1 cellular context compared by ENCODE assay signal in the genomic region with DNA sequence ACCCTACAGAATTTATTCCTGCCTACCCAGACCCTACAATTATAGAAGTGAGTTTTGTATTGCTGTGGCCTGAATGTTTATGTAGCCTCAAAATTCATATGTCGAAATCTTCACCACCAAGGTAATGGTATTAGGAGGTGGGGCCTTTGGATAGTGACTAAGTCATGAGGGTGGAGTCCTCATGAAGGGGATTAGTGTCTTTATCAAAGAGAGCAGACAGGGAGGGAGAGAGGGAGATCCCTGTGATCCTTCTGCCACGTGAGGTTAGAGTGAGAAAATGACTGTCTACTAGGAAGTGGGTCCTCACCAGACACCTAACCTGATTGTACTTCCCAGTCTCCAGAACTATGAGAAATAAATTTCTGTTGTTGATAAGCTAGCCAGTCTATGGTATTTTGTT.
TF ChIP-seq lines count a peak whose summit lies in the region.

No MANE protein-coding gene starts in this region.

TF ChIP-seq in K562, 482 proteins besides CTCF, POLR2A, EP300 and RAD21 (continued from another document and continues in another):
- TF ChIP-seq STAT5A (IDR thresholded peaks at IDR 0.05; ENCODE audit: borderline replicate concordance, low read length) (peak; percentile 45; the same call in 1 of the 2 replicates), TAF7 (tag; IDR thresholded peaks at IDR 0.05) (no peak), PHF20 (IDR thresholded peaks at IDR 0.05; ENCODE audit: partially characterized antibody) (no peak), ZNF134 (CRISPR knock-in tag; conservative IDR thresholded peaks at IDR 0.05) (no peak), HDAC8 (tag; IDR thresholded peaks at IDR 0.05) (no peak), ELF1 (tag; IDR thresholded peaks at IDR 0.05) (no peak), ZBTB8A (IDR thresholded peaks at IDR 0.05; ENCODE audit: partially characterized antibody) (no peak), ESRRB (CRISPR knock-in tag; IDR thresholded peaks at IDR 0.05; ENCODE audit: borderline replicate concordance) (no peak), SMAD3 (CRISPR knock-in tag; conservative IDR thresholded peaks at IDR 0.05) (no peak), ILK (tag; IDR thresholded peaks at IDR 0.05; ENCODE audit: borderline replicate concordance, low read depth) (no peak), JUND (IDR thresholded peaks at IDR 0.05; ENCODE audit: borderline replicate concordance, low read depth, low read length) (peak; percentile 77), JUND (tag; IDR thresholded peaks at IDR 0.05; ENCODE audit: borderline replicate concordance, low read depth, low read length) (peak; percentile 56; the same call in 1 of the 3 replicates), ZBTB17 (CRISPR knock-in tag; IDR thresholded peaks at IDR 0.05) (no peak), KLF13 (tag; IDR thresholded peaks at IDR 0.05; ENCODE audit: borderline replicate concordance, low read depth) (no peak), RBM22 (IDR thresholded peaks at IDR 0.05; ENCODE audit: low read depth, low read length, poor library complexity, severe bottlenecking) (no peak), KLF10 (CRISPR knock-in tag; IDR thresholded peaks at IDR 0.05) (no peak), ZNF232 (CRISPR knock-in tag; IDR thresholded peaks at IDR 0.05) (no peak), SUPT5H (IDR thresholded peaks at IDR 0.05) (no peak), ZNF384 (IDR thresholded peaks at IDR 0.05; ENCODE audit: low read depth, low read length) (no peak), U2AF1 (optimal IDR thresholded peaks at IDR 0.05; ENCODE audit: low read depth, low read length) (no peak), MYC (IDR thresholded peaks at IDR 0.05; ENCODE audit: low read depth, low read length) (peak; percentile 59), MYC (CRISPR knock-in tag; IDR thresholded peaks at IDR 0.05; ENCODE audit: borderline replicate concordance, low read depth) (no peak), HDGF (IDR thresholded peaks at IDR 0.05) (no peak), TOE1 (IDR thresholded peaks at IDR 0.05; ENCODE audit: borderline replicate concordance) (no peak), TOE1 (CRISPR knock-in tag; IDR thresholded peaks at IDR 0.05; ENCODE audit: borderline replicate concordance, low read depth) (no peak), SMAD1 (IDR thresholded peaks at IDR 0.05; ENCODE audit: low read depth, low read length, partially characterized antibody) (no peak), MEIS2 (IDR thresholded peaks at IDR 0.05; ENCODE audit: partially characterized antibody) (no peak), ZNF12 (CRISPR knock-in tag; IDR thresholded peaks at IDR 0.05) (no peak), MTA1 (IDR thresholded peaks at IDR 0.05; ENCODE audit: borderline replicate concordance) (no peak), TCF7 (IDR thresholded peaks at IDR 0.05; ENCODE audit: borderline replicate concordance) (no peak), PRMT5 (CRISPR knock-in tag; IDR thresholded peaks at IDR 0.05) (no peak), SMARCA4 (IDR thresholded peaks at IDR 0.05) (peak; percentile 83), NFE2 (IDR thresholded peaks at IDR 0.05; ENCODE audit: low read depth) (peak; percentile 35; the same call in 1 of the 2 replicates), ZNF644 (tag; IDR thresholded peaks at IDR 0.05; ENCODE audit: low read depth) (no peak), NFIC (IDR thresholded peaks at IDR 0.05) (0 out of 2 replicates have a peak, but pooled peaks have one; percentile 14), RFX1 (IDR thresholded peaks at IDR 0.05) (no peak), HMG20B (CRISPR knock-in tag; IDR thresholded peaks at IDR 0.05) (no peak), YY1 (IDR thresholded peaks at IDR 0.05; ENCODE audit: borderline replicate concordance in 1 of 3, control insufficient read depth in 1 of 3, extremely low read depth in 1 of 3, insufficient read depth in 3 of 3, insufficient read length in 1 of 3, insufficient replicate concordance in 2 of 3, low read depth in 1 of 3, low read length in 2 of 3) (peak in 1 of 3 experiments; percentile 17), SAP30 (IDR thresholded peaks at IDR 0.05; ENCODE audit: borderline replicate concordance, insufficient read depth, low read depth, low read length, poor library complexity, severe bottlenecking) (no peak), ATF7 (IDR thresholded peaks at IDR 0.05) (no peak), HDAC3 (IDR thresholded peaks at IDR 0.05; ENCODE audit: borderline replicate concordance, partially characterized antibody) (peak; percentile 52), L3MBTL2 (IDR thresholded peaks at IDR 0.05) (peak; percentile 84), BRF1 (IDR thresholded peaks at IDR 0.05; ENCODE audit: borderline replicate concordance, extremely low read depth, insufficient read length) (no peak), BCL6 (CRISPR knock-in tag; IDR thresholded peaks at IDR 0.05) (no peak), MAFG (tag; conservative IDR thresholded peaks at IDR 0.05) (0 out of 2 replicates have a peak, but pooled peaks have one; percentile 16)
- TF ChIP-seq, protein P1, sequence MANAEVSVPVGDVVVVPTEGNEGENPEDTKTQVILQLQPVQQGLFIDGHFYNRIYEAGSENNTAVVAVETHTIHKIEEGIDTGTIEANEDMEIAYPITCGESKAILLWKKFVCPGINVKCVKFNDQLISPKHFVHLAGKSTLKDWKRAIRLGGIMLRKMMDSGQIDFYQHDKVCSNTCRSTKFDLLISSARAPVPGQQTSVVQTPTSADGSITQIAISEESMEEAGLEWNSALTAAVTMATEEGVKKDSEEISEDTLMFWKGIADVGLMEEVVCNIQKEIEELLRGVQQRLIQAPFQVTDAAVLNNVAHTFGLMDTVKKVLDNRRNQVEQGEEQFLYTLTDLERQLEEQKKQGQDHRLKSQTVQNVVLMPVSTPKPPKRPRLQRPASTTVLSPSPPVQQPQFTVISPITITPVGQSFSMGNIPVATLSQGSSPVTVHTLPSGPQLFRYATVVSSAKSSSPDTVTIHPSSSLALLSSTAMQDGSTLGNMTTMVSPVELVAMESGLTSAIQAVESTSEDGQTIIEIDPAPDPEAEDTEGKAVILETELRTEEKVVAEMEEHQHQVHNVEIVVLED (CRISPR knock-in tag; IDR thresholded peaks at IDR 0.05) = no peak
- TF ChIP-seq, protein P2, sequence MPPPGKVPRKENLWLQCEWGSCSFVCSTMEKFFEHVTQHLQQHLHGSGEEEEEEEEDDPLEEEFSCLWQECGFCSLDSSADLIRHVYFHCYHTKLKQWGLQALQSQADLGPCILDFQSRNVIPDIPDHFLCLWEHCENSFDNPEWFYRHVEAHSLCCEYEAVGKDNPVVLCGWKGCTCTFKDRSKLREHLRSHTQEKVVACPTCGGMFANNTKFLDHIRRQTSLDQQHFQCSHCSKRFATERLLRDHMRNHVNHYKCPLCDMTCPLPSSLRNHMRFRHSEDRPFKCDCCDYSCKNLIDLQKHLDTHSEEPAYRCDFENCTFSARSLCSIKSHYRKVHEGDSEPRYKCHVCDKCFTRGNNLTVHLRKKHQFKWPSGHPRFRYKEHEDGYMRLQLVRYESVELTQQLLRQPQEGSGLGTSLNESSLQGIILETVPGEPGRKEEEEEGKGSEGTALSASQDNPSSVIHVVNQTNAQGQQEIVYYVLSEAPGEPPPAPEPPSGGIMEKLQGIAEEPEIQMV (tag; conservative IDR thresholded peaks at IDR 0.05; ENCODE audit: low read depth) = no peak
- TF ChIP-seq, protein P3, sequence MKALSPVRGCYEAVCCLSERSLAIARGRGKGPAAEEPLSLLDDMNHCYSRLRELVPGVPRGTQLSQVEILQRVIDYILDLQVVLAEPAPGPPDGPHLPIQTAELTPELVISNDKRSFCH (CRISPR knock-in tag; IDR thresholded peaks at IDR 0.05) = no peak
- TF ChIP-seq, protein P3 (tag; IDR thresholded peaks at IDR 0.05) = no peak
- TF ChIP-seq, protein P4, sequence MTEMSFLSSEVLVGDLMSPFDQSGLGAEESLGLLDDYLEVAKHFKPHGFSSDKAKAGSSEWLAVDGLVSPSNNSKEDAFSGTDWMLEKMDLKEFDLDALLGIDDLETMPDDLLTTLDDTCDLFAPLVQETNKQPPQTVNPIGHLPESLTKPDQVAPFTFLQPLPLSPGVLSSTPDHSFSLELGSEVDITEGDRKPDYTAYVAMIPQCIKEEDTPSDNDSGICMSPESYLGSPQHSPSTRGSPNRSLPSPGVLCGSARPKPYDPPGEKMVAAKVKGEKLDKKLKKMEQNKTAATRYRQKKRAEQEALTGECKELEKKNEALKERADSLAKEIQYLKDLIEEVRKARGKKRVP (CRISPR knock-in tag; IDR thresholded peaks at IDR 0.05) = no peak
- TF ChIP-seq, protein P5, sequence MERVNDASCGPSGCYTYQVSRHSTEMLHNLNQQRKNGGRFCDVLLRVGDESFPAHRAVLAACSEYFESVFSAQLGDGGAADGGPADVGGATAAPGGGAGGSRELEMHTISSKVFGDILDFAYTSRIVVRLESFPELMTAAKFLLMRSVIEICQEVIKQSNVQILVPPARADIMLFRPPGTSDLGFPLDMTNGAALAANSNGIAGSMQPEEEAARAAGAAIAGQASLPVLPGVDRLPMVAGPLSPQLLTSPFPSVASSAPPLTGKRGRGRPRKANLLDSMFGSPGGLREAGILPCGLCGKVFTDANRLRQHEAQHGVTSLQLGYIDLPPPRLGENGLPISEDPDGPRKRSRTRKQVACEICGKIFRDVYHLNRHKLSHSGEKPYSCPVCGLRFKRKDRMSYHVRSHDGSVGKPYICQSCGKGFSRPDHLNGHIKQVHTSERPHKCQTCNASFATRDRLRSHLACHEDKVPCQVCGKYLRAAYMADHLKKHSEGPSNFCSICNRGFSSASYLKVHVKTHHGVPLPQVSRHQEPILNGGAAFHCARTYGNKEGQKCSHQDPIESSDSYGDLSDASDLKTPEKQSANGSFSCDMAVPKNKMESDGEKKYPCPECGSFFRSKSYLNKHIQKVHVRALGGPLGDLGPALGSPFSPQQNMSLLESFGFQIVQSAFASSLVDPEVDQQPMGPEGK (CRISPR knock-in tag; IDR thresholded peaks at IDR 0.05; ENCODE audit: borderline replicate concordance) = no peak
- TF ChIP-seq, protein P6, sequence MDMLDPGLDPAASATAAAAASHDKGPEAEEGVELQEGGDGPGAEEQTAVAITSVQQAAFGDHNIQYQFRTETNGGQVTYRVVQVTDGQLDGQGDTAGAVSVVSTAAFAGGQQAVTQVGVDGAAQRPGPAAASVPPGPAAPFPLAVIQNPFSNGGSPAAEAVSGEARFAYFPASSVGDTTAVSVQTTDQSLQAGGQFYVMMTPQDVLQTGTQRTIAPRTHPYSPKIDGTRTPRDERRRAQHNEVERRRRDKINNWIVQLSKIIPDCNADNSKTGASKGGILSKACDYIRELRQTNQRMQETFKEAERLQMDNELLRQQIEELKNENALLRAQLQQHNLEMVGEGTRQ (CRISPR knock-in tag; IDR thresholded peaks at IDR 0.05) = peak; percentile 44; the same call in 1 of the 2 replicates
- TF ChIP-seq, protein P7, sequence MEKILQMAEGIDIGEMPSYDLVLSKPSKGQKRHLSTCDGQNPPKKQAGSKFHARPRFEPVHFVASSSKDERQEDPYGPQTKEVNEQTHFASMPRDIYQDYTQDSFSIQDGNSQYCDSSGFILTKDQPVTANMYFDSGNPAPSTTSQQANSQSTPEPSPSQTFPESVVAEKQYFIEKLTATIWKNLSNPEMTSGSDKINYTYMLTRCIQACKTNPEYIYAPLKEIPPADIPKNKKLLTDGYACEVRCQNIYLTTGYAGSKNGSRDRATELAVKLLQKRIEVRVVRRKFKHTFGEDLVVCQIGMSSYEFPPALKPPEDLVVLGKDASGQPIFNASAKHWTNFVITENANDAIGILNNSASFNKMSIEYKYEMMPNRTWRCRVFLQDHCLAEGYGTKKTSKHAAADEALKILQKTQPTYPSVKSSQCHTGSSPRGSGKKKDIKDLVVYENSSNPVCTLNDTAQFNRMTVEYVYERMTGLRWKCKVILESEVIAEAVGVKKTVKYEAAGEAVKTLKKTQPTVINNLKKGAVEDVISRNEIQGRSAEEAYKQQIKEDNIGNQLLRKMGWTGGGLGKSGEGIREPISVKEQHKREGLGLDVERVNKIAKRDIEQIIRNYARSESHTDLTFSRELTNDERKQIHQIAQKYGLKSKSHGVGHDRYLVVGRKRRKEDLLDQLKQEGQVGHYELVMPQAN (IDR thresholded peaks at IDR 0.05; ENCODE audit: borderline replicate concordance) = no peak
- TF ChIP-seq, protein P8, sequence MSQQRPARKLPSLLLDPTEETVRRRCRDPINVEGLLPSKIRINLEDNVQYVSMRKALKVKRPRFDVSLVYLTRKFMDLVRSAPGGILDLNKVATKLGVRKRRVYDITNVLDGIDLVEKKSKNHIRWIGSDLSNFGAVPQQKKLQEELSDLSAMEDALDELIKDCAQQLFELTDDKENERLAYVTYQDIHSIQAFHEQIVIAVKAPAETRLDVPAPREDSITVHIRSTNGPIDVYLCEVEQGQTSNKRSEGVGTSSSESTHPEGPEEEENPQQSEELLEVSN (IDR thresholded peaks at IDR 0.05; ENCODE audit: borderline replicate concordance in 1 of 2, extremely low read depth in 1 of 2, insufficient read depth in 1 of 2, insufficient read length in 1 of 2, low read depth in 1 of 2, low read length in 1 of 2, poor library complexity in 1 of 2, severe bottlenecking in 1 of 2) = peak; percentile 72 to 82
- TF ChIP-seq, protein P9, sequence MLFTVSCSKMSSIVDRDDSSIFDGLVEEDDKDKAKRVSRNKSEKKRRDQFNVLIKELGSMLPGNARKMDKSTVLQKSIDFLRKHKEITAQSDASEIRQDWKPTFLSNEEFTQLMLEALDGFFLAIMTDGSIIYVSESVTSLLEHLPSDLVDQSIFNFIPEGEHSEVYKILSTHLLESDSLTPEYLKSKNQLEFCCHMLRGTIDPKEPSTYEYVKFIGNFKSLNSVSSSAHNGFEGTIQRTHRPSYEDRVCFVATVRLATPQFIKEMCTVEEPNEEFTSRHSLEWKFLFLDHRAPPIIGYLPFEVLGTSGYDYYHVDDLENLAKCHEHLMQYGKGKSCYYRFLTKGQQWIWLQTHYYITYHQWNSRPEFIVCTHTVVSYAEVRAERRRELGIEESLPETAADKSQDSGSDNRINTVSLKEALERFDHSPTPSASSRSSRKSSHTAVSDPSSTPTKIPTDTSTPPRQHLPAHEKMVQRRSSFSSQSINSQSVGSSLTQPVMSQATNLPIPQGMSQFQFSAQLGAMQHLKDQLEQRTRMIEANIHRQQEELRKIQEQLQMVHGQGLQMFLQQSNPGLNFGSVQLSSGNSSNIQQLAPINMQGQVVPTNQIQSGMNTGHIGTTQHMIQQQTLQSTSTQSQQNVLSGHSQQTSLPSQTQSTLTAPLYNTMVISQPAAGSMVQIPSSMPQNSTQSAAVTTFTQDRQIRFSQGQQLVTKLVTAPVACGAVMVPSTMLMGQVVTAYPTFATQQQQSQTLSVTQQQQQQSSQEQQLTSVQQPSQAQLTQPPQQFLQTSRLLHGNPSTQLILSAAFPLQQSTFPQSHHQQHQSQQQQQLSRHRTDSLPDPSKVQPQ (CRISPR knock-in tag; IDR thresholded peaks at IDR 0.05; ENCODE audit: borderline replicate concordance) = no peak
- TF ChIP-seq, protein P10, sequence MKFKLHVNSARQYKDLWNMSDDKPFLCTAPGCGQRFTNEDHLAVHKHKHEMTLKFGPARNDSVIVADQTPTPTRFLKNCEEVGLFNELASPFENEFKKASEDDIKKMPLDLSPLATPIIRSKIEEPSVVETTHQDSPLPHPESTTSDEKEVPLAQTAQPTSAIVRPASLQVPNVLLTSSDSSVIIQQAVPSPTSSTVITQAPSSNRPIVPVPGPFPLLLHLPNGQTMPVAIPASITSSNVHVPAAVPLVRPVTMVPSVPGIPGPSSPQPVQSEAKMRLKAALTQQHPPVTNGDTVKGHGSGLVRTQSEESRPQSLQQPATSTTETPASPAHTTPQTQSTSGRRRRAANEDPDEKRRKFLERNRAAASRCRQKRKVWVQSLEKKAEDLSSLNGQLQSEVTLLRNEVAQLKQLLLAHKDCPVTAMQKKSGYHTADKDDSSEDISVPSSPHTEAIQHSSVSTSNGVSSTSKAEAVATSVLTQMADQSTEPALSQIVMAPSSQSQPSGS (CRISPR knock-in tag; IDR thresholded peaks at IDR 0.05) = no peak
